ENCODE assay signal across 21 cellular contexts in genomic region chr10:111990734-111991133, GRCh38.
DNase-seq lines count a peak whose midpoint lies in the region; ATAC-seq, FAIRE-seq and TF ChIP-seq lines count a peak whose summit lies in the region.
"Had no signal": no experiment of that assay in that cellular context is flagged by ENCODE, and none has a peak within 500 bp of the region (broad histone marks: within the 10 kb centered on the region; RNA-seq: fewer than 3 reads in every experiment).

No MANE protein-coding gene starts in this region.

- H3K27ac ChIP-seq in H1 (ENCODE audit: low read depth, low read length): no peak overlapping the region
- H3K27ac ChIP-seq: sigmoid colon, SJSA1 had no signal

- H3K56ac ChIP-seq in H1 (replicated peaks; ENCODE audit: insufficient read length, low read depth, low read length): no peak overlapping the region

- H3K4me2 ChIP-seq in H1 (ENCODE audit: insufficient read depth in 1 of 2, low read depth in 2 of 2, low read length in 2 of 2): no peak overlapping the region

- H4K20me1 ChIP-seq in H1 (replicated peaks in 1 of 2; ENCODE audit: control insufficient read depth in 1 of 2, insufficient read depth in 2 of 2, low read length in 2 of 2): no peaks in the 10 kb centered on the region

- H2AK5ac ChIP-seq in H1 (ENCODE audit: low read depth, low read length): no peak overlapping the region

- H3K27me3 Mint-ChIP-seq in neural crest cell (ENCODE audit: low read depth): peaks cover 12% of the 10 kb centered on the region
- H3K27me3 Mint-ChIP-seq: activated naive CD8-positive, alpha-beta T cell treated with anti-CD3 and anti-CD28 coated beads, Interleukin-2, amount 50 U/mL, for 24 hours had no signal

- TF ChIP-seq CTCF in LNCAP (IDR thresholded peaks at IDR 0.05) (peak; percentile 47), H1 (IDR thresholded peaks at IDR 0.05; ENCODE audit: control extremely low read depth in 1 of 3, insufficient read depth in 1 of 3, low read depth in 1 of 3, low read length in 3 of 3) (peak in 2 of 3 experiments; percentile 37 to 57; a peak in 3 of 4 replicates), neural crest cell (conservative IDR thresholded peaks at IDR 0.05) (peak; percentile 46)

- no peak for ATAC-seq in GM21825 (IDR thresholded peaks at IDR 0.05; ENCODE audit: unreplicated experiment)
- ATAC-seq: activated naive CD8-positive, alpha-beta T cell treated with anti-CD3 and anti-CD28 coated beads, Interleukin-2, amount 50 U/mL, for 24 hours had no signal

- TF ChIP-seq EP300 in H1 (IDR thresholded peaks at IDR 0.05; ENCODE audit: borderline replicate concordance in 1 of 2, low read depth in 2 of 2, low read length in 2 of 2): no peak

- no peak overlapping the region for H3K4me3 ChIP-seq in H1 (ENCODE audit: extremely low read depth in 1 of 4, insufficient read depth in 2 of 4, low read depth in 3 of 4, low read length in 4 of 4)
- H3K4me3 ChIP-seq: sigmoid colon, SJSA1 had no signal

- no peak overlapping the region for H2BK12ac ChIP-seq in H1 (ENCODE audit: low read depth, low read length)

- H3K27ac Mint-ChIP-seq in neural crest cell (ENCODE audit: unreplicated experiment): no peak overlapping the region
- H3K27ac Mint-ChIP-seq: activated CD4-positive, alpha-beta memory T cell treated with anti-CD3 and anti-CD28 coated beads for 36 hours; activated naive CD8-positive, alpha-beta T cell treated with anti-CD3 and anti-CD28 coated beads, Interleukin-2, amount 50 U/mL, for 24 hours; activated T-helper 1 cell treated with anti-CD3 and anti-CD28 coated beads, Interleukin-12 subunit alpha, Interleukin-12 subunit beta, Interleukin-2, Interleukin-4 antibody, amounts not matched to agents 30 ng/mL and 10 ng/mL and 1 ng/mL, durations not matched to agents 14 hours and 24 hours and 36 hours; CD4-positive, alpha-beta T cell had no signal

- FAIRE-seq in H1 (lab: Jason Lieb, UNC): peak; percentile 24
- FAIRE-seq: endothelial cell of umbilical vein, GM12892, TTC549 had no signal

- no peak for TF ChIP-seq POLR2A in H1 (IDR thresholded peaks at IDR 0.05; ENCODE audit: control extremely low read depth in 1 of 2, low read depth in 2 of 2, low read length in 2 of 2)

- H3K9me3 Mint-ChIP-seq in neural crest cell: peaks cover 3% of the 10 kb centered on the region
- H3K9me3 Mint-ChIP-seq: activated naive CD8-positive, alpha-beta T cell treated with anti-CD3 and anti-CD28 coated beads, Interleukin-2, amount 50 U/mL, for 24 hours; activated T-helper 1 cell treated with anti-CD3 and anti-CD28 coated beads, Interleukin-12 subunit alpha, Interleukin-12 subunit beta, Interleukin-2, Interleukin-4 antibody, amounts not matched to agents 30 ng/mL and 10 ng/mL and 1 ng/mL, durations not matched to agents 14 hours and 24 hours and 36 hours; CD4-positive, alpha-beta T cell had no signal

- H3K4me1 Mint-ChIP-seq in neural crest cell: no peaks in the 10 kb centered on the region
- H3K4me1 Mint-ChIP-seq: activated naive CD8-positive, alpha-beta T cell treated with anti-CD3 and anti-CD28 coated beads, Interleukin-2, amount 50 U/mL, for 24 hours had no signal

- peak; percentile 60 to 62 for TF ChIP-seq RAD21 in H1 (IDR thresholded peaks at IDR 0.05 in 1 of 2, conservative IDR thresholded peaks at IDR 0.05 in 1 of 2; ENCODE audit: low read depth in 2 of 2, low read length in 2 of 2)

- H2BK15ac ChIP-seq in H1 (ENCODE audit: low read length): no peak overlapping the region

- no peaks in the 10 kb centered on the region for H3K23me2 ChIP-seq in H1 (ENCODE audit: low read depth, low read length)

- in situ Hi-C loops in G401 (cut with HindIII; ENCODE audit: low sequenced_read_pairs): no loop called here

- DNase-seq in G401 (ENCODE audit: low spot score) (peak; percentile 36), H1 (ENCODE audit: low read depth in 1 of 2, low spot score in 2 of 2) (no peak), neural crest cell (ENCODE audit: low read depth, low spot score) (no peak), GOT3 (lab: John Stamatoyannopoulos, UW) (no peak)
- DNase-seq in activated naive CD4-positive, alpha-beta T cell treated with Interleukin-2 at 50 U/mL for 16 hours: no peak
- DNase-seq: activated CD4-positive, alpha-beta memory T cell treated with anti-CD3 and anti-CD28 coated beads for 36 hours; activated naive CD8-positive, alpha-beta T cell treated with anti-CD3 and anti-CD28 coated beads, Interleukin-2, amount 50 U/mL, for 24 hours; CD4-positive, alpha-beta T cell; cerebellar nuclear complex; EL; NCI-H1436 treated with DMSO at 0.1 percent for 48 hours; NCI-H345; sigmoid colon; stimulated activated CD4-positive, alpha-beta T cell treated with anti-CD3 and anti-CD28 coated beads, Interleukin-2, amount 100 ng/mL, for 48 hours had no signal

- no peak overlapping the region for H3K23ac ChIP-seq in H1 (ENCODE audit: insufficient read length)

- H4K91ac ChIP-seq in H1 (replicated peaks; ENCODE audit: insufficient read length, low read length): no peak overlapping the region

- CTCF ChIA-PET in H1 (lab: Charles Lee; ENCODE audit: partially characterized antibody): interaction anchor here (0.6 to 4.6 kb wide), 26 partner anchors 10 to 618 kb away, joined by 3 to 28 read pairs (median 3); no protein-coding TSS in a partner anchor

- H4K8ac ChIP-seq in H1 (ENCODE audit: extremely low read depth, insufficient read depth, low read length): no peak overlapping the region

- no peak overlapping the region for H3K14ac ChIP-seq in H1 (ENCODE audit: insufficient read length)

- no peak overlapping the region for H3K9ac ChIP-seq in H1 (replicated peaks in 1 of 4; ENCODE audit: extremely low read depth in 1 of 4, low read depth in 3 of 4, low read length in 3 of 4)

- no peak overlapping the region for H3K4me3 Mint-ChIP-seq in neural crest cell
- H3K4me3 Mint-ChIP-seq: activated CD4-positive, alpha-beta memory T cell treated with anti-CD3 and anti-CD28 coated beads for 36 hours; activated naive CD8-positive, alpha-beta T cell treated with anti-CD3 and anti-CD28 coated beads, Interleukin-2, amount 50 U/mL, for 24 hours; activated T-helper 1 cell treated with anti-CD3 and anti-CD28 coated beads, Interleukin-12 subunit alpha, Interleukin-12 subunit beta, Interleukin-2, Interleukin-4 antibody, amounts not matched to agents 30 ng/mL and 10 ng/mL and 1 ng/mL, durations not matched to agents 14 hours and 24 hours and 36 hours; CD4-positive, alpha-beta T cell had no signal

- no peaks in the 10 kb centered on the region for H3K79me2 ChIP-seq in H1 (ENCODE audit: control insufficient read depth in 1 of 2, insufficient read depth in 2 of 2, low read length in 2 of 2)

- no peak overlapping the region for H2BK5ac ChIP-seq in H1 (ENCODE audit: low read depth, low read length)

- H3K36me3 Mint-ChIP-seq in neural crest cell (ENCODE audit: low read depth): no peaks in the 10 kb centered on the region
- H3K36me3 Mint-ChIP-seq: activated CD4-positive, alpha-beta memory T cell treated with anti-CD3 and anti-CD28 coated beads for 36 hours had no signal

- no peak overlapping the region for H2BK120ac ChIP-seq in H1 (replicated peaks; ENCODE audit: low read depth, low read length)

- whole genome bisulfite sequencing in H1 (ENCODE audit: extremely low coverage in 1 of 2, insufficient coverage in 1 of 2, insufficient read length in 1 of 2, insufficient replicate concordance in 2 of 2, low coverage in 1 of 2, low lambda C conversion rate in 2 of 2, missing lambda C conversion rate in 1 of 2), 2 experiments: 83% methylated on average over 3 of the region's 3 CpGs; no CpG with 5 or more reads in 1 of the 2 experiments

- no peak overlapping the region for H2AFZ ChIP-seq in H1 (ENCODE audit: low read length)

- H3K4ac ChIP-seq in H1 (replicated peaks; ENCODE audit: insufficient read length, low read depth, low read length): no peak overlapping the region

- no peak overlapping the region for H2BK20ac ChIP-seq in H1 (ENCODE audit: low read length)

- H3K4me1 ChIP-seq in H1 (replicated peaks in 1 of 4; ENCODE audit: control insufficient read depth in 3 of 4, insufficient read depth in 4 of 4, low read length in 3 of 4): no peaks in the 10 kb centered on the region
- H3K4me1 ChIP-seq: sigmoid colon, SJSA1 had no signal

- POLR2A ChIA-PET in H1 (lab: Charles Lee; ENCODE audit: partially characterized antibody): no interaction called here

- no peak overlapping the region for H3K18ac ChIP-seq in H1 (ENCODE audit: extremely low read depth, low read length)

- no peaks in the 10 kb centered on the region for H3K27me3 ChIP-seq in H1 (replicated peaks in 1 of 4; ENCODE audit: control insufficient read depth in 3 of 4, extremely low read depth in 1 of 4, insufficient read depth in 3 of 4, low read length in 3 of 4)
- H3K27me3 ChIP-seq: sigmoid colon had no signal

- no peak overlapping the region for H4K5ac ChIP-seq in H1 (ENCODE audit: insufficient read length, low read depth, low read length)

- H3K9me3 ChIP-seq in H1 (ENCODE audit: insufficient read depth in 2 of 2, low read depth in 1 of 2, low read length in 1 of 2): no peaks in the 10 kb centered on the region
- H3K9me3 ChIP-seq: SJSA1 had no signal

- H3K79me1 ChIP-seq in H1 (ENCODE audit: low read depth, low read length): no peaks in the 10 kb centered on the region

- no peaks in the 10 kb centered on the region for H3K36me3 ChIP-seq in H1 (ENCODE audit: control insufficient read depth in 2 of 4, insufficient read depth in 4 of 4, low read length in 3 of 4)
- H3K36me3 ChIP-seq: sigmoid colon, SJSA1 had no signal

TF ChIP-seq in H1, 55 proteins besides CTCF, POLR2A, EP300 and RAD21 (continues in another document):
- TF ChIP-seq E2F6 (IDR thresholded peaks at IDR 0.05): no peak
- TF ChIP-seq SUZ12 (IDR thresholded peaks at IDR 0.05; ENCODE audit: low read length): no peak
- TF ChIP-seq RNF2 (IDR thresholded peaks at IDR 0.05; ENCODE audit: borderline replicate concordance, low read depth, low read length, missing control alignments, poor library complexity, severe bottlenecking): no peak
- TF ChIP-seq NANOG (IDR thresholded peaks at IDR 0.05; ENCODE audit: insufficient read depth, low read depth, low read length, poor library complexity, severe bottlenecking): no peak
- TF ChIP-seq JUND (IDR thresholded peaks at IDR 0.05; ENCODE audit: low read length): no peak
- TF ChIP-seq SP1 (IDR thresholded peaks at IDR 0.05; ENCODE audit: low read depth, low read length): no peak
- TF ChIP-seq CEBPB (IDR thresholded peaks at IDR 0.05; ENCODE audit: low read depth, low read length): no peak
- no peak for TF ChIP-seq RFX5 (IDR thresholded peaks at IDR 0.05; ENCODE audit: borderline replicate concordance, low read depth, low read length)
- no peak for TF ChIP-seq POLR2AphosphoS5 (IDR thresholded peaks at IDR 0.05; ENCODE audit: low read depth, low read length)
- TF ChIP-seq MAFK (IDR thresholded peaks at IDR 0.05; ENCODE audit: low read depth, low read length): no peak
- TF ChIP-seq SIX5 (IDR thresholded peaks at IDR 0.05; ENCODE audit: low read depth, low read length): no peak
- TF ChIP-seq BRCA1 (IDR thresholded peaks at IDR 0.05; ENCODE audit: low read depth, low read length): no peak
